In the genomic region with DNA sequence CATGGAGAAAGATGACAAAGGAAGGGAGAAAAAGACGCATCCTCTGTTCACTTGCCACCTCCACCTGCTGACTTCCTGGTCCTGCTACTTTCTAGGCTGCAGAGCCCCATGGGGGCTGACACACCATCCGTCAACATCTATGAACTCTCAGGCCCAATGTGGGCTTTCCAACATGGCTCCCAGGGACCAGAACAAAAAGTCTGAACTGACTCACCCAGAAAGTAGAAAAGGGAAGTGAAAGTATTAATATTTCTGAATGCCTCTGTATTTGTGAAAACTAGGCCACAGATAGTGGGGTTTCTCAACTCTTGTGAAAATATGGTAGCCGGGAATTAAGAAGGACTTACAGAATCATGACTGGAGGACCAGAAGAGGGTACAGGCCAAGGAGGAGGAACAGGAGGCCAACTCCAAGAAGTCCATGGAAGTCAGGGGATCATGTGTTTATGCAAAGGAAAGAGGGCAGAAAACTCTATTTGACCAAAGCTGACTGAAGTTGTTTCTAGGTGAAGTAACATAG, we compare ENCODE assay signal across 9 cellular contexts.
DNase-seq lines count a peak whose midpoint lies in the region; ATAC-seq, FAIRE-seq and TF ChIP-seq lines count a peak whose summit lies in the region.
"Had no signal": no experiment of that assay in that cellular context is flagged by ENCODE, and none has a peak within 500 bp of the region (broad histone marks: within the 10 kb centered on the region; RNA-seq: fewer than 3 reads in every experiment).

No MANE protein-coding gene starts in this region.

- H3K4me3 Mint-ChIP-seq in activated naive CD4-positive, alpha-beta T cell treated with anti-CD3 and anti-CD28 coated beads, Interleukin-2, amount 10 ng/mL, durations not matched to agents 7 days and 5 days = no peak overlapping the region

- peaks cover 17% of the 10 kb centered on the region for H3K36me3 Mint-ChIP-seq in activated naive CD4-positive, alpha-beta T cell treated with anti-CD3 and anti-CD28 coated beads, Interleukin-2, amount 10 ng/mL, durations not matched to agents 7 days and 5 days

- peak; percentile 41 for DNase-seq in GM12891 (ENCODE audit: insufficient read length, low spot score)
- DNase-seq in activated naive CD4-positive, alpha-beta T cell treated with anti-CD3 and anti-CD28 coated beads, Interleukin-2, amount 10 ng/mL, durations not matched to agents 7 days and 5 days = peak; percentile 37
- DNase-seq in posterior vena cava (ENCODE audit: low spot score) = no peak
- no peak for DNase-seq in cerebellum (ENCODE audit: low spot score)
- DNase-seq in AG08396 (ENCODE audit: low spot score) = no peak
- DNase-seq in pons (ENCODE audit: low spot score) = no peak
- DNase-seq: SJCRH30 had no signal

- H3K9me3 Mint-ChIP-seq in activated naive CD4-positive, alpha-beta T cell treated with anti-CD3 and anti-CD28 coated beads, Interleukin-2, amount 10 ng/mL, durations not matched to agents 7 days and 5 days = peaks cover 12% of the 10 kb centered on the region

- H3K4me1 Mint-ChIP-seq in activated naive CD4-positive, alpha-beta T cell treated with anti-CD3 and anti-CD28 coated beads, Interleukin-2, amount 10 ng/mL, durations not matched to agents 7 days and 5 days = peaks cover 60% of the 10 kb centered on the region

- H3K27ac Mint-ChIP-seq in activated naive CD4-positive, alpha-beta T cell treated with anti-CD3 and anti-CD28 coated beads, Interleukin-2, amount 10 ng/mL, durations not matched to agents 7 days and 5 days = no peak overlapping the region

- ATAC-seq in GM19455 (IDR thresholded peaks at IDR 0.05; ENCODE audit: unreplicated experiment) = peak; percentile 93
- peak; percentile 91 for ATAC-seq in HG03280 (IDR thresholded peaks at IDR 0.05; ENCODE audit: unreplicated experiment)

- FAIRE-seq in GM12891 (lab: Jason Lieb, UNC) = peak; percentile 98

- peak; percentile 84 for TF ChIP-seq POLR2A in GM12891 (IDR thresholded peaks at IDR 0.05; ENCODE audit: low read depth, low read length)

- no peaks in the 10 kb centered on the region for H3K27me3 Mint-ChIP-seq in activated naive CD4-positive, alpha-beta T cell treated with anti-CD3 and anti-CD28 coated beads, Interleukin-2, amount 10 ng/mL, durations not matched to agents 7 days and 5 days

- intact Hi-C loops in posterior vena cava (cut with DNase I) = no loop called here

- CTCF ChIA-PET in activated naive CD4-positive, alpha-beta T cell treated with anti-CD3 and anti-CD28 coated beads, Interleukin-2, amount 10 ng/mL, durations not matched to agents 7 days and 5 days (lab: Charles Lee) = no interaction called here

TF ChIP-seq in GM12891, 5 proteins besides CTCF, POLR2A, EP300 and RAD21:
- peak; percentile 11 for TF ChIP-seq PAX5 (IDR thresholded peaks at IDR 0.05; ENCODE audit: insufficient read depth, low read length, severe bottlenecking)
- peak; percentile 89 for TF ChIP-seq POU2F2 (IDR thresholded peaks at IDR 0.05; ENCODE audit: low read depth, low read length)
- TF ChIP-seq SPI1 (IDR thresholded peaks at IDR 0.05; ENCODE audit: low read depth, low read length) = peak; percentile 100
- peak; percentile 88 for TF ChIP-seq TAF1 (IDR thresholded peaks at IDR 0.05; ENCODE audit: low read depth, low read length)
- TF ChIP-seq POLR2AphosphoS5 (IDR thresholded peaks at IDR 0.05; ENCODE audit: low read depth, low read length) = peak; percentile 86
TF ChIP-seq in GM12891: peak in this region for 5.

Comparison
In these comparisons a context has a peak if more than half of its experiments do, and no peak if none do; other contexts are left out.
1. DNase-seq: peak in GM12891 (single experiment) and activated naive CD4-positive, alpha-beta T cell treated with anti-CD3 and anti-CD28 coated beads, Interleukin-2, amount 10 ng/mL, durations not matched to agents 7 days and 5 days (single experiment); none in posterior vena cava (single experiment), cerebellum (single experiment), AG08396 (single experiment) and pons (single experiment).